11 cellular contexts compared by ENCODE assay signal in genomic region chr2:71646028-71646427, GRCh38.
DNase-seq lines count a peak whose midpoint lies in the region; ATAC-seq and TF ChIP-seq lines count a peak whose summit lies in the region.
"Had no signal": no experiment of that assay in that cellular context is flagged by ENCODE, and none has a peak within 500 bp of the region (broad histone marks: within the 10 kb centered on the region; RNA-seq: fewer than 3 reads in every experiment).

No MANE protein-coding gene starts in this region.

- intact Hi-C loops in heart left ventricle (cut with DNase I): loop anchor here in 1 of 10 donors (5.0 kb wide), 2 partner anchors 34 to 56 kb away; no protein-coding TSS in a partner anchor

- peaks cover 0 to 13% (median 0%) of the 10 kb centered on the region in 9 donors for H3K36me3 ChIP-seq in heart left ventricle

- H3K4me1 ChIP-seq in heart left ventricle: peaks cover 0 to 11% (median 8%) of the 10 kb centered on the region in 12 donors

- H3K27ac ChIP-seq in heart left ventricle: peak overlapping the region in 9 of 12 donors; percentile 12 to 86 (median 60)

- H3K9me3 ChIP-seq in heart left ventricle: peaks cover 0 to 9% (median 0%) of the 10 kb centered on the region in 12 donors

- TF ChIP-seq CTCF in heart left ventricle (IDR thresholded peaks at IDR 0.05): no peak

- WGBS in heart left ventricle, 4 donors: 34 to 48% (median 37%) methylated on average over 4 of the region's 4 CpGs

- H3K4me3 ChIP-seq in heart left ventricle (no peak overlapping the region), skeletal muscle cell (ENCODE audit: low read depth, low read length) (no peak overlapping the region)

- TF ChIP-seq POLR2A in heart left ventricle (IDR thresholded peaks at IDR 0.05): no peak

- DNase-seq in GM04504 (ENCODE audit: low read depth): peak; percentile 45
- DNase-seq in astrocyte of the hippocampus (ENCODE audit: low read depth, low spot score): peak; percentile 72
- DNase-seq in heart left ventricle: peak in 4 of 5 donors; percentile 67 to 80 (median 72)
- peak; percentile 8 for DNase-seq in skeletal muscle cell (ENCODE audit: low read depth)
- no peak for DNase-seq in occipital lobe (lab: John Stamatoyannopoulos, UW)
- no peak for DNase-seq in HCEC 1CT
- DNase-seq: activated B cell treated with CpG ODN at 0.5 μM for 24 hours; activated T-cell treated with anti-CD3 and anti-CD28 coated beads, Interleukin-2, amount 50 U/mL, for 72 hours; NCI-H2029 had no signal

- no peaks in the 10 kb centered on the region for H3K27me3 ChIP-seq in heart left ventricle

- ATAC-seq in heart left ventricle (peak; percentile 96 to 97 (median 97)), GM18511 (IDR thresholded peaks at IDR 0.05; ENCODE audit: unreplicated experiment) (no peak), GM18909 (IDR thresholded peaks at IDR 0.05; ENCODE audit: poor library complexity, unreplicated experiment) (no peak)
- ATAC-seq: activated T-cell treated with anti-CD3 and anti-CD28 coated beads, Interleukin-2, amount 50 U/mL, for 72 hours had no signal

Comparison
In these comparisons a context has a peak if more than half of its experiments do, and no peak if none do; other contexts are left out.
1. DNase-seq: peak in GM04504 (single experiment), astrocyte of the hippocampus (single experiment), heart left ventricle (4 of 5) and skeletal muscle cell (single experiment); none in occipital lobe (single experiment) and HCEC 1CT (single experiment).
2. ATAC-seq: peak in heart left ventricle (4 of 4); none in GM18511 (single experiment) and GM18909 (single experiment).